In the genomic region with DNA sequence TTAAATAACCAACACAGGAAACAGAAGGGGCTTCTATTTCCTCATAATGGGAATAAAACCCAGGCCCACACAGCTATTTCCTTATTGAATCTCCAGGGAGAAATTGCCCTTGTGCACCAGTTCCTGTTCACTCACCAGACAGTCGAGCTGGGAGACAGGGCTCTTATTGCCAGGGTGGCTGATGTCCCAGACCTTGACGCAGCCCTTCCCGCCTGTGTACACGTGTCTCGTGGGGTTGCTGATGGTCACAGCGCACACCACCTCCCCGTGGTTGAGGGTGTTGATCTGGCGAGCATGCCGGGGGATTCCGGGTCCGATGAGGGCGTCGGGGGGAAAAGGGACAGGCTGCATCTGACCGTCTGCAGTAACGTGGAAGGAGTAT, we compare ENCODE assay signal across 13 cellular contexts.
DNase-seq lines count a peak whose midpoint lies in the region; ATAC-seq, FAIRE-seq and TF ChIP-seq lines count a peak whose summit lies in the region.
"Had no signal": no experiment of that assay in that cellular context is flagged by ENCODE, and none has a peak within 500 bp of the region (broad histone marks: within the 10 kb centered on the region; RNA-seq: fewer than 3 reads in every experiment).

No MANE protein-coding gene starts in this region.

- TF ChIP-seq CTCF in HepG2 (CRISPR knock-in tag; IDR thresholded peaks at IDR 0.05) (no peak), sigmoid colon (IDR thresholded peaks at IDR 0.05) (no peak)

- intact Hi-C loops in dendritic cell treated with granulocyte-macrophage colony-stimulating factor and Interleukin-4, amounts not matched to agents 40 ng/mL and 50 ng/mL, for 4 days (cut with micrococcal nuclease), result loop anchor here (10.0 kb wide), 1 partner anchor 72 kb away; no protein-coding TSS in a partner anchor
- intact Hi-C loops in HepG2 (cut with micrococcal nuclease; ENCODE audit: unreplicated experiment), result no loop called here
- intact Hi-C loops in sigmoid colon (cut with DNase I), result no loop called here

- no peaks in the 10 kb centered on the region for H3K9me3 Mint-ChIP-seq in dendritic cell treated with granulocyte-macrophage colony-stimulating factor and Interleukin-4, amounts not matched to agents 40 ng/mL and 50 ng/mL, for 4 days

- peak overlapping the region; percentile 6 for H3K27ac Mint-ChIP-seq in dendritic cell treated with granulocyte-macrophage colony-stimulating factor and Interleukin-4, amounts not matched to agents 40 ng/mL and 50 ng/mL, for 4 days

- no peak for TF ChIP-seq RAD21 in HepG2 (CRISPR knock-in tag; IDR thresholded peaks at IDR 0.05)

- H3K27ac ChIP-seq in HepG2 (ENCODE audit: extremely low read length, insufficient read depth, low read length), result peak overlapping the region; percentile 37
- H3K27ac ChIP-seq in sigmoid colon, result peak overlapping the region in 1 of 4 donors; percentile 41
- H3K27ac ChIP-seq: vagina had no signal

- no peaks in the 10 kb centered on the region for H4K20me1 ChIP-seq in HepG2 (ENCODE audit: insufficient read depth, low read length)

- no peak overlapping the region for H2AFZ ChIP-seq in HepG2 (ENCODE audit: low read length)

- H3K79me2 ChIP-seq in HepG2 (ENCODE audit: insufficient read depth, low read length), result peaks cover 2% of the 10 kb centered on the region

- H3K9me3 ChIP-seq in HepG2 (ENCODE audit: low read length), result no peaks in the 10 kb centered on the region
- H3K9me3 ChIP-seq in sigmoid colon, result no peaks in the 10 kb centered on the region
- H3K9me3 ChIP-seq: vagina had no signal

- TF ChIP-seq EP300 in HepG2 (IDR thresholded peaks at IDR 0.05; ENCODE audit: low read depth in 2 of 2, low read length in 2 of 2) (no peak), HepG2 (CRISPR knock-in tag; IDR thresholded peaks at IDR 0.05; ENCODE audit: borderline replicate concordance) (no peak), sigmoid colon (IDR thresholded peaks at IDR 0.05) (no peak)

- 99% methylated on average over 14 of the region's 15 CpGs for WGBS in HepG2 (ENCODE audit: low lambda C conversion rate)
- WGBS in sigmoid colon, 2 donors, result 11 to 37% methylated on average over 15 of the region's 15 CpGs

- CTCF ChIA-PET in HepG2 (lab: Yijun Ruan, JAX; ENCODE audit: low intra/inter-chr PET ratio, low total read pairs), result no interaction called here

- H3K27me3 Mint-ChIP-seq in dendritic cell treated with granulocyte-macrophage colony-stimulating factor and Interleukin-4, amounts not matched to agents 40 ng/mL and 50 ng/mL, for 4 days, result no peaks in the 10 kb centered on the region

- H3K4me3 Mint-ChIP-seq in dendritic cell treated with granulocyte-macrophage colony-stimulating factor and Interleukin-4, amounts not matched to agents 40 ng/mL and 50 ng/mL, for 4 days, result peak overlapping the region; percentile 4

- in situ Hi-C loops in HepG2 (cut with HindIII; ENCODE audit: extremely low pct_ligation_motif_present, low pct_unique_long_range_greater_than_20kb), result no loop called here

- ATAC-seq in HepG2 (no peak), GM21390 (IDR thresholded peaks at IDR 0.05; ENCODE audit: unreplicated experiment) (no peak)

- no peak for FAIRE-seq in HepG2 (lab: Jason Lieb, UNC)
- no peak for FAIRE-seq in urothelium cell line (lab: Jason Lieb, UNC)
- FAIRE-seq: HTR-8/SVneo had no signal

- H3K36me3 Mint-ChIP-seq in dendritic cell treated with granulocyte-macrophage colony-stimulating factor and Interleukin-4, amounts not matched to agents 40 ng/mL and 50 ng/mL, for 4 days (ENCODE audit: low read depth), result peaks cover 8% of the 10 kb centered on the region

- DNase-seq in CD1c-positive myeloid dendritic cell (ENCODE audit: extremely low spot score) (peak; percentile 55), HepG2 (ENCODE audit: low spot score) (no peak), sigmoid colon (peak; percentile 77), NCI-H1694 treated with DMSO at 0.1 percent for 48 hours (lab: John Stamatoyannopoulos, UW) (no peak), urothelium cell line (ENCODE audit: low spot score) (no peak)
- no peak for DNase-seq in activated CD4-positive, alpha-beta T cell treated with anti-CD3 and anti-CD28 coated beads, Interleukin-2, amount 50 U/mL, for 48 hours
- DNase-seq: DMS79 treated with DMSO at 0.1 percent for 48 hours, NCI-H1105 treated with DMSO at 0.1 percent for 48 hours, NCI-H526 had no signal

- POLR2A ChIA-PET in HepG2 (lab: Yijun Ruan, JAX), result no interaction called here

- H3K4me3 ChIP-seq in HepG2 (replicated peaks in 1 of 3; ENCODE audit: insufficient read depth in 1 of 3, low read depth in 2 of 3, low read length in 3 of 3) (no peak overlapping the region), sigmoid colon (no peak overlapping the region)
- H3K4me3 ChIP-seq: vagina had no signal

- peaks cover 13 to 66% of the 10 kb centered on the region in 2 experiments for H3K36me3 ChIP-seq in HepG2 (replicated peaks in 1 of 2; ENCODE audit: control insufficient read depth in 1 of 2, insufficient read depth in 2 of 2, low read length in 2 of 2)
- H3K36me3 ChIP-seq in sigmoid colon, result peaks cover 0 to 50% (median 16%) of the 10 kb centered on the region in 4 donors

- H3K27me3 ChIP-seq in HepG2 (ENCODE audit: control insufficient read depth in 1 of 2, insufficient read depth in 2 of 2, low read length in 2 of 2) (no peaks in the 10 kb centered on the region), sigmoid colon (no peaks in the 10 kb centered on the region)
- H3K27me3 ChIP-seq: vagina had no signal

- H3K4me2 ChIP-seq in HepG2 (ENCODE audit: low read depth, low read length), result no peak overlapping the region

- TF ChIP-seq POLR2A in HepG2 (IDR thresholded peaks at IDR 0.05; ENCODE audit: insufficient read depth in 1 of 2, low read depth in 2 of 2, low read length in 2 of 2) (no peak), sigmoid colon (IDR thresholded peaks at IDR 0.05) (no peak)

- H3K4me1 ChIP-seq in HepG2 (ENCODE audit: insufficient read depth, low read length), result peaks cover 72% of the 10 kb centered on the region
- H3K4me1 ChIP-seq in sigmoid colon, result peaks cover 0 to 22% (median 15%) of the 10 kb centered on the region in 4 donors

- H3K9ac ChIP-seq in HepG2 (ENCODE audit: insufficient read depth, low read depth, low read length), result no peak overlapping the region

- H3K4me1 Mint-ChIP-seq in dendritic cell treated with granulocyte-macrophage colony-stimulating factor and Interleukin-4, amounts not matched to agents 40 ng/mL and 50 ng/mL, for 4 days (ENCODE audit: low read depth), result peaks cover 20% of the 10 kb centered on the region

- BruUV-seq in HepG2 (replicated peaks; lab: Mats Ljungman, UMichigan), result no TSS peak

TF ChIP-seq in HepG2, 621 proteins besides CTCF, POLR2A, EP300 and RAD21 (continues in another document):
- TF ChIP-seq ZNF674 (CRISPR knock-in tag; IDR thresholded peaks at IDR 0.05; ENCODE audit: low read depth) (no peak), ZBTB38 (CRISPR knock-in tag; IDR thresholded peaks at IDR 0.05) (0 out of 2 replicates have a peak, but pooled peaks have one; percentile 49), GTF3A (CRISPR knock-in tag; conservative IDR thresholded peaks at IDR 0.05) (no peak), ZFP41 (CRISPR knock-in tag; IDR thresholded peaks at IDR 0.05; ENCODE audit: borderline replicate concordance) (no peak), MEIS2 (CRISPR knock-in tag; IDR thresholded peaks at IDR 0.05) (no peak), TEAD2 (CRISPR knock-in tag; IDR thresholded peaks at IDR 0.05) (no peak), POGZ (CRISPR knock-in tag; IDR thresholded peaks at IDR 0.05) (no peak)
- TF ChIP-seq, protein P1, sequence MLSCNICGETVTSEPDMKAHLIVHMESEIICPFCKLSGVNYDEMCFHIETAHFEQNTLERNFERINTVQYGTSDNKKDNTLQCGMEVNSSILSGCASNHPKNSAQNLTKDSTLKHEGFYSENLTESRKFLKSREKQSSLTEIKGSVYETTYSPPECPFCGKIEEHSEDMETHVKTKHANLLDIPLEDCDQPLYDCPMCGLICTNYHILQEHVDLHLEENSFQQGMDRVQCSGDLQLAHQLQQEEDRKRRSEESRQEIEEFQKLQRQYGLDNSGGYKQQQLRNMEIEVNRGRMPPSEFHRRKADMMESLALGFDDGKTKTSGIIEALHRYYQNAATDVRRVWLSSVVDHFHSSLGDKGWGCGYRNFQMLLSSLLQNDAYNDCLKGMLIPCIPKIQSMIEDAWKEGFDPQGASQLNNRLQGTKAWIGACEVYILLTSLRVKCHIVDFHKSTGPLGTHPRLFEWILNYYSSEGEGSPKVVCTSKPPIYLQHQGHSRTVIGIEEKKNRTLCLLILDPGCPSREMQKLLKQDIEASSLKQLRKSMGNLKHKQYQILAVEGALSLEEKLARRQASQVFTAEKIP (CRISPR knock-in tag; IDR thresholded peaks at IDR 0.05; ENCODE audit: borderline replicate concordance), result no peak
- TF ChIP-seq, protein P2, sequence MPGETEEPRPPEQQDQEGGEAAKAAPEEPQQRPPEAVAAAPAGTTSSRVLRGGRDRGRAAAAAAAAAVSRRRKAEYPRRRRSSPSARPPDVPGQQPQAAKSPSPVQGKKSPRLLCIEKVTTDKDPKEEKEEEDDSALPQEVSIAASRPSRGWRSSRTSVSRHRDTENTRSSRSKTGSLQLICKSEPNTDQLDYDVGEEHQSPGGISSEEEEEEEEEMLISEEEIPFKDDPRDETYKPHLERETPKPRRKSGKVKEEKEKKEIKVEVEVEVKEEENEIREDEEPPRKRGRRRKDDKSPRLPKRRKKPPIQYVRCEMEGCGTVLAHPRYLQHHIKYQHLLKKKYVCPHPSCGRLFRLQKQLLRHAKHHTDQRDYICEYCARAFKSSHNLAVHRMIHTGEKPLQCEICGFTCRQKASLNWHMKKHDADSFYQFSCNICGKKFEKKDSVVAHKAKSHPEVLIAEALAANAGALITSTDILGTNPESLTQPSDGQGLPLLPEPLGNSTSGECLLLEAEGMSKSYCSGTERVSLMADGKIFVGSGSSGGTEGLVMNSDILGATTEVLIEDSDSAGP (CRISPR knock-in tag; IDR thresholded peaks at IDR 0.05; ENCODE audit: borderline replicate concordance), result no peak
- TF ChIP-seq, protein P3, sequence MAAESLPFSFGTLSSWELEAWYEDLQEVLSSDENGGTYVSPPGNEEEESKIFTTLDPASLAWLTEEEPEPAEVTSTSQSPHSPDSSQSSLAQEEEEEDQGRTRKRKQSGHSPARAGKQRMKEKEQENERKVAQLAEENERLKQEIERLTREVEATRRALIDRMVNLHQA (CRISPR knock-in tag; IDR thresholded peaks at IDR 0.05), result no peak

Comparison
In these comparisons a context has a peak if more than half of its experiments do, and no peak if none do; other contexts are left out.
1. DNase-seq: peak in CD1c-positive myeloid dendritic cell (single experiment) and sigmoid colon (single experiment); none in HepG2 (single experiment), activated CD4-positive, alpha-beta T cell treated with anti-CD3 and anti-CD28 coated beads, Interleukin-2, amount 50 U/mL, for 48 hours (0 of 2), NCI-H1694 treated with DMSO at 0.1 percent for 48 hours (single experiment) and urothelium cell line (single experiment).